In genomic region chr1:59107916-59108315, GRCh38 we compare ENCODE assay signal across 21 cellular contexts.
A peak's percentile ranks its signal among the peaks of the same experiment; 100 is the strongest.
DNase-seq lines count a peak whose midpoint lies in the region; ATAC-seq and TF ChIP-seq lines count a peak whose summit lies in the region.
"Had no signal": no experiment of that assay in that cellular context is flagged by ENCODE, and none has a peak within 500 bp of the region (broad histone marks: within the 10 kb centered on the region; RNA-seq: fewer than 3 reads in every experiment).

No MANE protein-coding gene starts in this region.

- H4K91ac ChIP-seq in trophoblast cell (ENCODE audit: low read depth, low read length) = no peak overlapping the region

- no peak overlapping the region for H4K12ac ChIP-seq in trophoblast cell (ENCODE audit: low read depth, low read length)

- H3K79me2 ChIP-seq in trophoblast cell (ENCODE audit: control insufficient read depth, insufficient read depth, low read length, poor library complexity) = no peaks in the 10 kb centered on the region

- no peak overlapping the region for H2AK5ac ChIP-seq in trophoblast cell (ENCODE audit: low read length)

- peak overlapping the region; percentile 57 to 85 (median 74) for H3K4me2 ChIP-seq in BLaER1 treated with 17β-estradiol and CSF1 and Interleukin-3, amounts not matched to agents 10 nM and 100 nM
- H3K4me2 ChIP-seq in trophoblast cell (ENCODE audit: low read length) = no peak overlapping the region

- DNase-seq in RWPE2 (ENCODE audit: low spot score) (no peak), fibroblast of gingiva (ENCODE audit: low read depth) (peak; percentile 23), NOMO-1 treated with dmso at 0.1 percent for 144 hours (lab: John Stamatoyannopoulos, UW; ENCODE audit: unreplicated experiment) (no peak), trophoblast cell (no peak)
- DNase-seq: activated CD4-positive, CD25-positive, alpha-beta regulatory T cell treated with anti-CD3 and anti-CD28 coated beads, Interleukin-2, amount 50 U/mL, for 72 hours; activated CD8-positive, alpha-beta T cell treated with anti-CD3 and anti-CD28 coated beads for 36 hours; activated effector memory CD4-positive, alpha-beta T cell treated with anti-CD3 and anti-CD28 coated beads, Interleukin-2, amount 50 U/mL, for 16 hours; activated T-cell treated with anti-CD3 and anti-CD28 coated beads for 4 hours; CD4-positive, alpha-beta T cell; colonic mucosa; DMS79; Kasumi-1; NCI-H1048; pancreas; SHP77 had no signal

- no peak overlapping the region for H2BK120ac ChIP-seq in trophoblast cell (ENCODE audit: insufficient read depth, low read length, poor library complexity)

- CTCF ChIA-PET in HEK293 (lab: Yijun Ruan, JAX) = interaction anchor here (1.0 to 1.2 kb wide), 2 partner anchors 23 to 609 kb away, joined by 4 read pairs; no protein-coding TSS in a partner anchor

- H2AFZ ChIP-seq in trophoblast cell (ENCODE audit: insufficient read depth, low read length, poor library complexity) = no peak overlapping the region

- H3K27ac ChIP-seq in BLaER1 treated with 17β-estradiol and CSF1 and Interleukin-3, amounts not matched to agents 10 nM and 100 nM = peak overlapping the region in 8 of 11 experiments; percentile 31 to 68 (median 57); a peak in 13 of 22 replicates
- no peak overlapping the region for H3K27ac ChIP-seq in HEK293 (ENCODE audit: extremely low read depth, low read depth, low read length)
- peak overlapping the region; percentile 44 for H3K27ac ChIP-seq in RWPE2 (ENCODE audit: poor library complexity, severe bottlenecking)
- no peak overlapping the region for H3K27ac ChIP-seq in trophoblast cell (ENCODE audit: low read depth, low read length)
- H3K27ac ChIP-seq: colonic mucosa, pancreas, uterus had no signal

- no peak for TF ChIP-seq CTCF in HEK293 (tag by site-specific recombination; IDR thresholded peaks at IDR 0.05)
- no peak for TF ChIP-seq CTCF in RWPE2 (IDR thresholded peaks at IDR 0.05; ENCODE audit: poor library complexity, severe bottlenecking)

- no peak overlapping the region for H2BK12ac ChIP-seq in trophoblast cell (ENCODE audit: low read length)

- no peaks in the 10 kb centered on the region for H3K27me3 ChIP-seq in BLaER1 treated with 17β-estradiol and CSF1 and Interleukin-3, amounts not matched to agents 10 nM and 100 nM
- no peaks in the 10 kb centered on the region for H3K27me3 ChIP-seq in RWPE2 (ENCODE audit: insufficient read depth, poor library complexity, severe bottlenecking)
- H3K27me3 ChIP-seq in trophoblast cell (ENCODE audit: insufficient read depth, low read length) = no peaks in the 10 kb centered on the region
- H3K27me3 ChIP-seq: colonic mucosa, pancreas, uterus had no signal

- POLR2A ChIA-PET in HEK293 (lab: Yijun Ruan, JAX) = no interaction called here

- no CpG with 5 or more reads among the region's 5 CpGs for WGBS in trophoblast cell (ENCODE audit: extremely low coverage, insufficient coverage, insufficient read length)

- no peak overlapping the region for H3K4ac ChIP-seq in trophoblast cell (ENCODE audit: low read depth, low read length)

- H3K36me3 ChIP-seq in BLaER1 treated with 17β-estradiol and CSF1 and Interleukin-3, amounts not matched to agents 10 nM and 100 nM = no peaks in the 10 kb centered on the region
- H3K36me3 ChIP-seq in HEK293 (ENCODE audit: control insufficient read depth in 2 of 2, insufficient read depth in 1 of 2, low read length in 2 of 2) = no peaks in the 10 kb centered on the region
- no peaks in the 10 kb centered on the region for H3K36me3 ChIP-seq in RWPE2 (ENCODE audit: low read depth)
- H3K36me3 ChIP-seq in trophoblast cell (ENCODE audit: control insufficient read depth in 1 of 2, insufficient read depth in 2 of 2, low read length in 2 of 2) = no peaks in the 10 kb centered on the region
- H3K36me3 ChIP-seq: colonic mucosa, pancreas, uterus had no signal

- no peak overlapping the region for H3K4me3 ChIP-seq in BLaER1 treated with 17β-estradiol and CSF1 and Interleukin-3, amounts not matched to agents 10 nM and 100 nM
- H3K4me3 ChIP-seq in HEK293 (ENCODE audit: low read depth, low read length) (no peak overlapping the region), RWPE2 (ENCODE audit: severe bottlenecking) (no peak overlapping the region), trophoblast cell (ENCODE audit: low read depth, low read length) (no peak overlapping the region)
- H3K4me3 ChIP-seq: colonic mucosa, pancreas, uterus had no signal

- H3K4me1 ChIP-seq in BLaER1 treated with 17β-estradiol and CSF1 and Interleukin-3, amounts not matched to agents 10 nM and 100 nM = peaks cover 14 to 37% (median 27%) of the 10 kb centered on the region in 10 experiments
- H3K4me1 ChIP-seq in HEK293 (ENCODE audit: control insufficient read depth, insufficient read depth, low read length) (no peaks in the 10 kb centered on the region), RWPE2 (ENCODE audit: insufficient read depth, poor library complexity, severe bottlenecking) (peaks cover 16% of the 10 kb centered on the region), trophoblast cell (ENCODE audit: control insufficient read depth in 1 of 2, insufficient read depth in 2 of 2, low read length in 2 of 2) (no peaks in the 10 kb centered on the region)
- H3K4me1 ChIP-seq: colonic mucosa, pancreas, uterus had no signal

- H4K20me1 ChIP-seq in BLaER1 treated with 17β-estradiol and CSF1 and Interleukin-3, amounts not matched to agents 10 nM and 100 nM = no peaks in the 10 kb centered on the region

- H3K79me1 ChIP-seq in trophoblast cell (ENCODE audit: low read length) = peaks cover 2% of the 10 kb centered on the region

- H3K23ac ChIP-seq in trophoblast cell (ENCODE audit: low read length) = no peak overlapping the region

- H3K18ac ChIP-seq in trophoblast cell (ENCODE audit: low read length) = no peak overlapping the region

- ATAC-seq in RWPE2 (ENCODE audit: low read depth) = no peak; the same call in 2 of the 3 replicates
- ATAC-seq in GM19328 (IDR thresholded peaks at IDR 0.05; ENCODE audit: unreplicated experiment) = no peak
- no peak for ATAC-seq in HG03442 (IDR thresholded peaks at IDR 0.05; ENCODE audit: unreplicated experiment)
- ATAC-seq: activated CD8-positive, alpha-beta T cell treated with anti-CD3 and anti-CD28 coated beads for 36 hours; natural killer cell treated with Interleukin-12 subunit alpha and Interleukin-12 subunit beta and Interleukin-15 and Interleukin-18, amount 100 ng/mL, for 72 hours had no signal

- H3K14ac ChIP-seq in trophoblast cell (ENCODE audit: low read length) = no peak overlapping the region

- H3K9ac ChIP-seq in BLaER1 treated with 17β-estradiol and CSF1 and Interleukin-3, amounts not matched to agents 10 nM and 100 nM = no peak overlapping the region; a peak in 2 of 22 replicates
- H3K9ac ChIP-seq in trophoblast cell (ENCODE audit: low read length) = no peak overlapping the region

- H3K9me3 ChIP-seq in BLaER1 treated with 17β-estradiol and CSF1 and Interleukin-3, amounts not matched to agents 10 nM and 100 nM (replicated peaks in 1 of 11) = 0 out of 22 replicates have a peak, but pooled peaks cover 0 to 5% (median 0%) of the 10 kb centered on the region in 11 experiments
- H3K9me3 ChIP-seq in HEK293 (ENCODE audit: control insufficient read depth, insufficient read depth, low read depth, low read length) (no peaks in the 10 kb centered on the region), RWPE2 (ENCODE audit: severe bottlenecking) (no peaks in the 10 kb centered on the region), trophoblast cell (ENCODE audit: insufficient read depth, low read depth, low read length) (no peaks in the 10 kb centered on the region)
- H3K9me3 ChIP-seq: colonic mucosa, pancreas, uterus had no signal

- no peak overlapping the region for H4K8ac ChIP-seq in trophoblast cell (ENCODE audit: low read depth, low read length)

- H2BK5ac ChIP-seq in trophoblast cell (ENCODE audit: low read depth, low read length, poor library complexity) = no peak overlapping the region

TF ChIP-seq in HEK293, 187 proteins besides CTCF, POLR2A, EP300 and RAD21:
- TF ChIP-seq, protein P1, sequence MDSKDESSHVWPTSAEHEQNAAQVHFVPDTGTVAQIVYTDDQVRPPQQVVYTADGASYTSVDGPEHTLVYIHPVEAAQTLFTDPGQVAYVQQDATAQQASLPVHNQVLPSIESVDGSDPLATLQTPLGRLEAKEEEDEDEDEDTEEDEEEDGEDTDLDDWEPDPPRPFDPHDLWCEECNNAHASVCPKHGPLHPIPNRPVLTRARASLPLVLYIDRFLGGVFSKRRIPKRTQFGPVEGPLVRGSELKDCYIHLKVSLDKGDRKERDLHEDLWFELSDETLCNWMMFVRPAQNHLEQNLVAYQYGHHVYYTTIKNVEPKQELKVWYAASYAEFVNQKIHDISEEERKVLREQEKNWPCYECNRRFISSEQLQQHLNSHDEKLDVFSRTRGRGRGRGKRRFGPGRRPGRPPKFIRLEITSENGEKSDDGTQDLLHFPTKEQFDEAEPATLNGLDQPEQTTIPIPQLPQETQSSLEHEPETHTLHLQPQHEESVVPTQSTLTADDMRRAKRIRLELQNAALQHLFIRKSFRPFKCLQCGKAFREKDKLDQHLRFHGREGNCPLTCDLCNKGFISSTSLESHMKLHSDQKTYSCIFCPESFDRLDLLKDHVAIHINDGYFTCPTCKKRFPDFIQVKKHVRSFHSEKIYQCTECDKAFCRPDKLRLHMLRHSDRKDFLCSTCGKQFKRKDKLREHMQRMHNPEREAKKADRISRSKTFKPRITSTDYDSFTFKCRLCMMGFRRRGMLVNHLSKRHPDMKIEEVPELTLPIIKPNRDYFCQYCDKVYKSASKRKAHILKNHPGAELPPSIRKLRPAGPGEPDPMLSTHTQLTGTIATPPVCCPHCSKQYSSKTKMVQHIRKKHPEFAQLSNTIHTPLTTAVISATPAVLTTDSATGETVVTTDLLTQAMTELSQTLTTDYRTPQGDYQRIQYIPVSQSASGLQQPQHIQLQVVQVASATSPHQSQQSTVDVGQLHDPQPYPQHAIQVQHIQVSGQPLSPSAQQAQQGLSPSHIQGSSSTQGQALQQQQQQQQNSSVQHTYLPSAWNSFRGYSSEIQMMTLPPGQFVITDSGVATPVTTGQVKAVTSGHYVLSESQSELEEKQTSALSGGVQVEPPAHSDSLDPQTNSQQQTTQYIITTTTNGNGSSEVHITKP (tag by site-specific recombination; IDR thresholded peaks at IDR 0.05) = 0 out of 2 replicates have a peak, but pooled peaks have one; percentile 16
- TF ChIP-seq MZF1 (tag by site-specific recombination; IDR thresholded peaks at IDR 0.05; ENCODE audit: borderline replicate concordance) = no peak
- no peak for TF ChIP-seq ZNF23 (tag by site-specific recombination; IDR thresholded peaks at IDR 0.05; ENCODE audit: borderline replicate concordance)
- 0 out of 2 replicates have a peak, but pooled peaks have one; percentile 27 for TF ChIP-seq ZNF341 (tag by site-specific recombination; IDR thresholded peaks at IDR 0.05; ENCODE audit: low read depth)
- no peak for TF ChIP-seq ZNF146 (tag by site-specific recombination; IDR thresholded peaks at IDR 0.05)

Comparison
In these comparisons a context has a peak if more than half of its experiments do, and no peak if none do; other contexts are left out.
1. H3K27ac ChIP-seq: peak in BLaER1 treated with 17β-estradiol and CSF1 and Interleukin-3, amounts not matched to agents 10 nM and 100 nM (8 of 11) and RWPE2 (single experiment); none in HEK293 (single experiment) and trophoblast cell (single experiment).